ENCODE assay signal across 20 cellular contexts in the genomic region with DNA sequence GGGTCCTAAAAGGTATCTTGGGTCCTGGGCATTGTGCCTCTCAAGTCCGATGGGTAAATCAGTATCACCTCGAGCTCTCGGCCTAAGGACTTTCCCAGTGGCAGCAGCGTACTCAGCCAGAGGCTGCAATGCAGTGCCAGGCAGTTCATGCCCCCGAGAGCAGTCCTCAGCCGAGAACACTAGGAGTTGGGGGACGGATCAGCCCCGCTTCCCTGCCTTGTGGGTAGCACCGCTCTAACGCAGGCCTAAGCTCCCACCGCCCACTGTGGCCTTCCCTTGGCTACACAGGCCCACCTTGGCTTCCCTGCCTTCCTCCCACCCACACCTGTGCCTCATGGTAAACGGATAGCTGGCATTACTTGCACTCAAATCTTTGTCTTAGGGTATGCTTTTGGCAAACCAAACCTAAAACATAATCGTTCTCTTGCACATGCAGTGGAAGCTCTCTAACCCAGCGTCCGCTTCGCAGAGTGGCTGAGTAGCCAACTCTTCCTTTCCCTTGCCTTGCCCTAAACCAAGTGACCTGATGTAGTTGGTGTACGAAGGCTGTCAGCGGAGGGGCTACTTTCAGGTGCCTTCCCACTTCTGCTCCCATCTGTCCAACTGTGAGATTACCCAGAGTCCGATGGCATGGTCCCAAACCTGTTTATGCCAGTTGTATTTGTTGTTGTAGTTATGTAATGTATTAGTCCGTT.
"Had no signal": no experiment of that assay in that cellular context is flagged by ENCODE, and none has a peak within 500 bp of the region (broad histone marks: within the 10 kb centered on the region; RNA-seq: fewer than 3 reads in every experiment).

No MANE protein-coding gene starts in this region.

- H3K27ac ChIP-seq: brain microvascular endothelial cell, pancreas, psoas muscle, suprapubic skin, tibial artery had no signal

- H3K36me3 ChIP-seq: brain microvascular endothelial cell, pancreas, suprapubic skin, tibial artery had no signal

- H3K4me3 ChIP-seq: pancreas, psoas muscle, suprapubic skin, tibial artery had no signal

- H3K9me3 ChIP-seq: pancreas, psoas muscle, suprapubic skin, tibial artery had no signal

- ATAC-seq: activated CD8-positive, alpha-beta memory T cell treated with anti-CD3 and anti-CD28 coated beads, Interleukin-2, amount 10 ng/mL, durations not matched to agents 7 days and 5 days; activated CD8-positive, alpha-beta T cell treated with anti-CD3 and anti-CD28 coated beads, Interleukin-2, amount 10 ng/mL, durations not matched to agents 7 days and 5 days; effector memory CD8-positive, alpha-beta T cell; esophagus mucosa; pancreas; psoas muscle had no signal

- H3K27me3 ChIP-seq: brain microvascular endothelial cell, pancreas, tibial artery had no signal

- H3K4me1 ChIP-seq: pancreas, psoas muscle, suprapubic skin had no signal

- DNase-seq: activated CD8-positive, alpha-beta memory T cell treated with anti-CD3 and anti-CD28 coated beads, Interleukin-2, amount 10 ng/mL, durations not matched to agents 7 days and 5 days; activated CD8-positive, alpha-beta T cell treated with anti-CD3 and anti-CD28 coated beads, Interleukin-2, amount 10 ng/mL, durations not matched to agents 7 days and 5 days; activated effector memory CD4-positive, alpha-beta T cell treated with anti-CD3 and anti-CD28 coated beads, Interleukin-2, amount 50 U/mL, for 16 hours; activated naive CD4-positive, alpha-beta T cell treated with anti-CD3 and anti-CD28 coated beads, Interleukin-2, amount 10 ng/mL, durations not matched to agents 7 days and 5 days; activated naive CD8-positive, alpha-beta T cell treated with anti-CD3 and anti-CD28 coated beads, Interleukin-2, amount 10 ng/mL, durations not matched to agents 7 days and 5 days; brain microvascular endothelial cell; cortex of kidney; effector memory CD8-positive, alpha-beta T cell; foreskin fibroblast; mammary epithelial cell; naive B cell; nephron progenitor cell; nucleus accumbens; pancreas; psoas muscle; stimulated activated naive CD4-positive, alpha-beta T cell; T-helper 2 cell; tibial artery had no signal
